In the genomic region with DNA sequence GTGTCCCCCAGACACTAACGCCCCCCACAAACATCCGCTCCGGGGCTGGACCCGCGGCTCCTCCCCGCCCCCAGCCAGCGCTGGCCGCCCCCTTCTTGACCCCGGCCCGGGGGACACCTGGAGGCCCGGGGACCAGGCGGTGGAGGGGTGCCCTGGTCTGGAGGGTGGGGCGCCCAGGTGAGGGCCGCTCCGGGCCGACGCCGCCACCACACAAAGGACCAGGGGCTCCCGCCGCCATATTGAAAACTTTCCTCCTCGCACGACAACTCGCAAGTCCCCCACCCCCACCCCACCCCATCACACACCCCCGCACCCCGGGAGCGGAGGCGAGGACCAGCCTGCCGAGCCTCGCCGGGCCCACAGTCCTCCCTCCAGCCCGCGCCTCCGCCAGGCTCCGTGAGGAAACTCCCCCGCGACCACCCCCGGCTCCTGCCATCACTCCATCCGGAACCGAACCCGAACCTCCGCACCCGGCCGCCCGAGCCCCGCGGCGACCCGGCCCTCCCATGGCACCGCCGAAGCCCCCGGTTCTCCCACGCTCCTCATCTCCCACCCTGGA, we compare ENCODE assay signal across 8 cellular contexts. TPM values are rescaled to one million over a fixed set of nuclear protein-coding genes. Genes with fewer than 3 reads are reported as not detected.
DNase-seq lines count a peak whose midpoint lies in the region; ATAC-seq and TF ChIP-seq lines count a peak whose summit lies in the region.

No MANE protein-coding gene starts in this region.

- 0% methylated on average over 5 to 51 of the region's 52 CpGs for whole genome bisulfite sequencing in endodermal cell (ENCODE audit: insufficient coverage in 1 of 2, insufficient read length in 1 of 2), 2 experiments

- peaks cover 28% of the 10 kb centered on the region for H3K4me1 ChIP-seq in CD8-positive, alpha-beta T cell (ENCODE audit: insufficient read depth, low read length)
- H3K4me1 ChIP-seq in KMS-11 (ENCODE audit: low read depth, poor library complexity, severe bottlenecking) (peaks cover 22% of the 10 kb centered on the region), endodermal cell (ENCODE audit: control insufficient read depth, insufficient read depth, low read length) (peaks cover 3% of the 10 kb centered on the region)

- H3K4me2 ChIP-seq in KMS-11: peak overlapping the region; percentile 83

- no peaks in the 10 kb centered on the region for H3K9me3 ChIP-seq in CD8-positive, alpha-beta T cell (ENCODE audit: low read length)
- no peaks in the 10 kb centered on the region for H3K9me3 ChIP-seq in endodermal cell (ENCODE audit: control insufficient read depth, low read length)

- H3K4me3 ChIP-seq in CD8-positive, alpha-beta T cell (ENCODE audit: low read depth, low read length): peak overlapping the region; percentile 77
- H3K4me3 ChIP-seq in KMS-11 (IDR thresholded peaks at IDR 0.05; ENCODE audit: insufficient read depth, low read depth, low read length) (peak overlapping the region; percentile 97), endodermal cell (ENCODE audit: low read length) (peak overlapping the region; percentile 98)

- H3K4me1 Mint-ChIP-seq in CD8-positive, alpha-beta T cell (ENCODE audit: low read depth): peaks cover 55% of the 10 kb centered on the region
- H3K4me1 Mint-ChIP-seq in activated CD8-positive, alpha-beta T cell treated with anti-CD3 and anti-CD28 coated beads for 36 hours (ENCODE audit: low read depth): peaks cover 69% of the 10 kb centered on the region
- H3K4me1 Mint-ChIP-seq in endodermal cell: peaks cover 50% of the 10 kb centered on the region

- no peaks in the 10 kb centered on the region for H4K20me1 ChIP-seq in KMS-11 (ENCODE audit: insufficient read depth)

- POLR2A ChIA-PET in CD8-positive, alpha-beta T cell (lab: Charles Lee): no interaction called here
- POLR2A ChIA-PET in activated CD8-positive, alpha-beta T cell treated with anti-CD3 and anti-CD28 coated beads for 36 hours (lab: Charles Lee): interaction anchor here (0.8 to 1.2 kb wide), 2 partner anchors 9 to 12 kb away, joined by 3 read pairs; no protein-coding TSS in a partner anchor

- H3K36me3 Mint-ChIP-seq in CD8-positive, alpha-beta T cell: peaks cover 7% of the 10 kb centered on the region
- peaks cover 5% of the 10 kb centered on the region for H3K36me3 Mint-ChIP-seq in activated CD8-positive, alpha-beta T cell treated with anti-CD3 and anti-CD28 coated beads for 36 hours (ENCODE audit: low read depth)
- H3K36me3 Mint-ChIP-seq in endodermal cell (ENCODE audit: low read depth): peaks cover 7% of the 10 kb centered on the region

- DNase-seq in CD8-positive, alpha-beta T cell: peak in 5 of 7 experiments; percentile 5 to 55 (median 39)
- peak; percentile 64 for DNase-seq in activated CD8-positive, alpha-beta T cell treated with anti-CD3 and anti-CD28 coated beads for 36 hours
- DNase-seq in endodermal cell (peak; percentile 74), mucosa of gallbladder (ENCODE audit: low spot score) (peak; percentile 16), GOT3 (lab: John Stamatoyannopoulos, UW) (no peak)
- peak in 5 of 6 experiments; percentile 29 to 61 (median 43) for DNase-seq in stimulated activated naive CD4-positive, alpha-beta T cell (lab: John Stamatoyannopoulos, UW)

- intact Hi-C loops in CD8-positive, alpha-beta T cell (cut with DNase I, micrococcal nuclease): loop anchor here (5.0 to 10.0 kb wide), 4 partner anchors 45 to 465 kb away; a partner anchor contains a TSS
- intact Hi-C loops in activated CD8-positive, alpha-beta T cell treated with anti-CD3 and anti-CD28 coated beads for 36 hours (cut with micrococcal nuclease): no loop called here

- H3K27me3 Mint-ChIP-seq in CD8-positive, alpha-beta T cell (ENCODE audit: low read depth): no peaks in the 10 kb centered on the region
- H3K27me3 Mint-ChIP-seq in activated CD8-positive, alpha-beta T cell treated with anti-CD3 and anti-CD28 coated beads for 36 hours: peaks cover 4% of the 10 kb centered on the region
- H3K27me3 Mint-ChIP-seq in endodermal cell (ENCODE audit: insufficient read depth): peaks cover 24% of the 10 kb centered on the region

- peak overlapping the region; percentile 88 for H3K27ac Mint-ChIP-seq in CD8-positive, alpha-beta T cell
- peak overlapping the region; percentile 65 for H3K27ac Mint-ChIP-seq in activated CD8-positive, alpha-beta T cell treated with anti-CD3 and anti-CD28 coated beads for 36 hours
- no peak overlapping the region for H3K27ac Mint-ChIP-seq in endodermal cell

- CTCF ChIA-PET in CD8-positive, alpha-beta T cell (lab: Charles Lee): no interaction called here
- CTCF ChIA-PET in activated CD8-positive, alpha-beta T cell treated with anti-CD3 and anti-CD28 coated beads for 36 hours (lab: Charles Lee): no interaction called here

- no peaks in the 10 kb centered on the region for H3K36me3 ChIP-seq in CD8-positive, alpha-beta T cell (ENCODE audit: insufficient read depth, low read length)
- H3K36me3 ChIP-seq in KMS-11 (ENCODE audit: insufficient read depth): no peaks in the 10 kb centered on the region
- H3K36me3 ChIP-seq in endodermal cell (ENCODE audit: control insufficient read depth, insufficient read depth, low read length): no peaks in the 10 kb centered on the region

- peak overlapping the region; percentile 94 for H2AFZ ChIP-seq in KMS-11 (ENCODE audit: low read depth)

- no peaks in the 10 kb centered on the region for H3K79me2 ChIP-seq in KMS-11 (ENCODE audit: insufficient read depth, low read depth)

- H3K27ac ChIP-seq in CD8-positive, alpha-beta T cell (ENCODE audit: low read depth, low read length): peak overlapping the region; percentile 56
- no peak overlapping the region for H3K27ac ChIP-seq in KMS-11
- H3K27ac ChIP-seq in endodermal cell (ENCODE audit: low read depth, low read length): peak overlapping the region; percentile 77

- H3K9ac ChIP-seq in KMS-11: peak overlapping the region; percentile 35; the same call in 1 of the 2 replicates
- H3K9ac ChIP-seq in endodermal cell (ENCODE audit: extremely low read depth, low read length, poor library complexity, severe bottlenecking): peak overlapping the region; percentile 83

- H3K4me3 Mint-ChIP-seq in CD8-positive, alpha-beta T cell: peak overlapping the region; percentile 86
- peak overlapping the region; percentile 80 for H3K4me3 Mint-ChIP-seq in activated CD8-positive, alpha-beta T cell treated with anti-CD3 and anti-CD28 coated beads for 36 hours
- peak overlapping the region; percentile 92 for H3K4me3 Mint-ChIP-seq in endodermal cell

- TF ChIP-seq CTCF in CD8-positive, alpha-beta T cell (IDR thresholded peaks at IDR 0.05): no peak
- TF ChIP-seq CTCF in KMS-11 (conservative IDR thresholded peaks at IDR 0.05; ENCODE audit: low read depth, low read length) (no peak), endodermal cell (conservative IDR thresholded peaks at IDR 0.05) (no peak)
- TF ChIP-seq CTCF in activated CD8-positive, alpha-beta T cell treated with anti-CD3 and anti-CD28 coated beads for 36 hours (IDR thresholded peaks at IDR 0.05): no peak

- H3K27me3 ChIP-seq in CD8-positive, alpha-beta T cell (ENCODE audit: insufficient read depth, low read length): no peaks in the 10 kb centered on the region
- H3K27me3 ChIP-seq in KMS-11 (ENCODE audit: insufficient read depth, low read depth): peaks cover 26% of the 10 kb centered on the region
- peaks cover 20% of the 10 kb centered on the region for H3K27me3 ChIP-seq in endodermal cell (ENCODE audit: control insufficient read depth, insufficient read depth, low read length, poor library complexity, severe bottlenecking)

- no peaks in the 10 kb centered on the region for H3K9me3 Mint-ChIP-seq in CD8-positive, alpha-beta T cell
- no peaks in the 10 kb centered on the region for H3K9me3 Mint-ChIP-seq in activated CD8-positive, alpha-beta T cell treated with anti-CD3 and anti-CD28 coated beads for 36 hours
- no peaks in the 10 kb centered on the region for H3K9me3 Mint-ChIP-seq in endodermal cell

- ATAC-seq in CD8-positive, alpha-beta T cell: peak; percentile 33
- peak; percentile 17 for ATAC-seq in activated CD8-positive, alpha-beta T cell treated with anti-CD3 and anti-CD28 coated beads for 36 hours
- ATAC-seq in HG02571 (IDR thresholded peaks at IDR 0.05; ENCODE audit: unreplicated experiment): no peak

RNA-seq across cellular contexts. Expression of a gene that starts 0.8 kb away (rescaled TPM):
- total RNA-seq in CD8-positive, alpha-beta T cell: 10 to 100 TPM; 55.0 to 65.1 TPM
- 10 to 100 TPM; 54.8 to 60.3 TPM for total RNA-seq in activated CD8-positive, alpha-beta T cell treated with anti-CD3 and anti-CD28 coated beads for 36 hours
- total RNA-seq in endodermal cell: 100 to 1,000 TPM; 207 to 219 TPM
- 115 TPM for polyA plus RNA-seq in endodermal cell (2013, experiment 1 of 2)
- polyA plus RNA-seq in endodermal cell (2013, experiment 2 of 2): 103 TPM
- 75.0 TPM for total RNA-seq in mucosa of gallbladder

RNA-seq across cellular contexts. Expression of a gene that starts 3.3 kb away (rescaled TPM):
- total RNA-seq in CD8-positive, alpha-beta T cell: 1 to 10 TPM in 1 of 2 experiments, under 1 TPM in 1; 0.92 to 1.6 TPM
- 1 to 10 TPM in 1 of 2 experiments, under 1 TPM in 1; 0.94 to 2.4 TPM for total RNA-seq in activated CD8-positive, alpha-beta T cell treated with anti-CD3 and anti-CD28 coated beads for 36 hours
- total RNA-seq in endodermal cell (1 to 10 TPM; 2.3 to 5.0 TPM), mucosa of gallbladder (2.3 TPM)
- 14.1 TPM for polyA plus RNA-seq in endodermal cell (2013, experiment 1 of 2)
- 13.0 TPM for polyA plus RNA-seq in endodermal cell (2013, experiment 2 of 2)
